In genomic region chr11:47566166-47566546, GRCh38 we compare ENCODE assay signal across 8 cellular contexts.
DNase-seq lines count a peak whose midpoint lies in the region; ATAC-seq and TF ChIP-seq lines count a peak whose summit lies in the region.

No MANE protein-coding gene starts in this region.

- H3K9ac ChIP-seq in mucosa of stomach (ENCODE audit: low read length) = peak overlapping the region; percentile 92

- no peaks in the 10 kb centered on the region for H3K27me3 ChIP-seq in mucosa of stomach (ENCODE audit: control insufficient read depth, insufficient read depth, low read length)

- CTCF ChIA-PET in GM10248 (lab: Yijun Ruan, JAX) = interaction anchor here (1.0 to 5.4 kb wide), 2 partner anchors 11 to 12 kb away, joined by 6 to 43 read pairs; partner anchors contain the start of genes CELF1, KBTBD4 and NDUFS3

- POLR2A ChIA-PET in GM10248 (lab: Yijun Ruan, JAX) = no interaction called here

- no peak for ATAC-seq in HG02610 (IDR thresholded peaks at IDR 0.05; ENCODE audit: unreplicated experiment)
- ATAC-seq in HG03442 (IDR thresholded peaks at IDR 0.05; ENCODE audit: unreplicated experiment) = no peak

- H3K4me1 ChIP-seq in mucosa of stomach (ENCODE audit: control insufficient read depth, insufficient read depth, low read length) = peaks cover 12% of the 10 kb centered on the region

- no peak for TF ChIP-seq CTCF in choroid plexus epithelial cell (conservative IDR thresholded peaks at IDR 0.05; ENCODE audit: low read depth, low read length)
- TF ChIP-seq CTCF in GM10248 (IDR thresholded peaks at IDR 0.05; ENCODE audit: control extremely low read depth, extremely low read depth, low read depth, missing control alignments) = no peak

- H3K4me3 ChIP-seq in choroid plexus epithelial cell (ENCODE audit: low read depth, low read length) (peak overlapping the region; percentile 81), mucosa of stomach (ENCODE audit: low read length) (peak overlapping the region; percentile 80)

- no peaks in the 10 kb centered on the region for H3K9me3 ChIP-seq in mucosa of stomach (ENCODE audit: control insufficient read depth, low read length)

- H3K36me3 ChIP-seq in mucosa of stomach (ENCODE audit: control insufficient read depth, insufficient read depth, low read length) = no peaks in the 10 kb centered on the region

- DNase-seq in ELR (ENCODE audit: low read depth) (peak; percentile 46), KG1 (lab: John Stamatoyannopoulos, UW) (peak; percentile 30), choroid plexus epithelial cell (ENCODE audit: low read depth) (no peak), GM10248 (ENCODE audit: extremely low spot score) (no peak), 8988T (no peak)

Comparison
In these comparisons a context has a peak if more than half of its experiments do, and no peak if none do; other contexts are left out.
1. DNase-seq: peak in ELR (single experiment) and KG1 (single experiment); none in choroid plexus epithelial cell (single experiment), GM10248 (single experiment) and 8988T (single experiment).